ENCODE assay signal across 25 cellular contexts in genomic region chr20:2760381-2761305, GRCh38. TPM values are rescaled to one million over a fixed set of nuclear protein-coding genes. Genes with fewer than 3 reads are reported as not detected.
"Had no signal": no experiment of that assay in that cellular context is flagged by ENCODE, and none has a peak within 500 bp of the region (broad histone marks: within the 10 kb centered on the region; RNA-seq: fewer than 3 reads in every experiment).

No MANE protein-coding gene starts in this region.

- H3K9me3 Mint-ChIP-seq: activated CD4-positive, alpha-beta T cell treated with anti-CD3 and anti-CD28 coated beads, Interleukin-2, amount 10 ng/mL, durations not matched to agents 7 days and 5 days; activated naive CD8-positive, alpha-beta T cell treated with anti-CD3 and anti-CD28 coated beads for 36 hours; activated T-helper 1 cell treated with anti-CD3 and anti-CD28 coated beads, Interleukin-12 subunit alpha, Interleukin-12 subunit beta, Interleukin-2, Interleukin-4 antibody, amounts not matched to agents 30 ng/mL and 10 ng/mL and 1 ng/mL, durations not matched to agents 14 hours and 24 hours and 36 hours; neural crest cell; stimulated activated effector memory CD8-positive, alpha-beta T cell treated with anti-CD3 and anti-CD28 coated beads, Interleukin-12 subunit alpha, Interleukin-12 subunit beta, amount 100 ng/mL, for 72 hours had no signal

- H3K36me3 Mint-ChIP-seq: activated naive CD8-positive, alpha-beta T cell treated with anti-CD3 and anti-CD28 coated beads for 36 hours; stimulated activated effector memory CD8-positive, alpha-beta T cell treated with anti-CD3 and anti-CD28 coated beads, Interleukin-12 subunit alpha, Interleukin-12 subunit beta, amount 100 ng/mL, for 72 hours had no signal

- H3K9me3 ChIP-seq: body of pancreas, gastrocnemius medialis, left lung, ovary, psoas muscle, thoracic aorta, upper lobe of right lung had no signal

- ATAC-seq: activated CD8-positive, alpha-beta T cell treated with anti-CD3 and anti-CD28 coated beads, Interleukin-2, amount 10 ng/mL, durations not matched to agents 7 days and 5 days; body of pancreas; gastrocnemius medialis; left lung; psoas muscle; right cardiac atrium; stimulated activated effector memory CD8-positive, alpha-beta T cell treated with anti-CD3 and anti-CD28 coated beads, Interleukin-12 subunit alpha, Interleukin-12 subunit beta, amount 100 ng/mL, for 72 hours; upper lobe of right lung had no signal

- H3K27ac Mint-ChIP-seq: activated CD4-positive, alpha-beta T cell treated with anti-CD3 and anti-CD28 coated beads, Interleukin-2, amount 10 ng/mL, durations not matched to agents 7 days and 5 days; activated CD8-positive, alpha-beta T cell treated with anti-CD3 and anti-CD28 coated beads, Interleukin-2, amount 10 ng/mL, durations not matched to agents 7 days and 5 days; activated naive CD8-positive, alpha-beta T cell treated with anti-CD3 and anti-CD28 coated beads for 36 hours; activated T-helper 1 cell treated with anti-CD3 and anti-CD28 coated beads, Interleukin-12 subunit alpha, Interleukin-12 subunit beta, Interleukin-2, Interleukin-4 antibody, amounts not matched to agents 30 ng/mL and 10 ng/mL and 1 ng/mL, durations not matched to agents 14 hours and 24 hours and 36 hours; stimulated activated effector memory CD8-positive, alpha-beta T cell treated with anti-CD3 and anti-CD28 coated beads, Interleukin-12 subunit alpha, Interleukin-12 subunit beta, amount 100 ng/mL, for 72 hours had no signal

- H3K4me1 ChIP-seq: body of pancreas, gastrocnemius medialis, left lung, psoas muscle, upper lobe of right lung had no signal

- FAIRE-seq: kidney had no signal

- H3K27ac ChIP-seq: body of pancreas, gastrocnemius medialis, left lung, ovary, psoas muscle, skin epidermis, thoracic aorta, upper lobe of right lung had no signal

- H3K36me3 ChIP-seq: gastrocnemius medialis, left lung, ovary, thoracic aorta, upper lobe of right lung had no signal

- H3K4me3 ChIP-seq: body of pancreas, gastrocnemius medialis, left lung, ovary, psoas muscle, skin epidermis, thoracic aorta, upper lobe of right lung had no signal

- DNase-seq: activated CD4-positive, alpha-beta T cell treated with anti-CD3 and anti-CD28 coated beads, Interleukin-2, amount 10 ng/mL, durations not matched to agents 7 days and 5 days; activated CD8-positive, alpha-beta T cell treated with anti-CD3 and anti-CD28 coated beads, Interleukin-2, amount 10 ng/mL, durations not matched to agents 7 days and 5 days; activated naive CD8-positive, alpha-beta T cell treated with anti-CD3 and anti-CD28 coated beads for 36 hours; body of pancreas; gastrocnemius medialis; kidney; left lung; mammary epithelial cell; ovary; psoas muscle; right cardiac atrium; stimulated activated CD4-positive, alpha-beta T cell treated with anti-CD3 and anti-CD28 coated beads, Interleukin-15, amount 100 ng/mL, for 24 hours; stimulated activated CD4-positive, alpha-beta T cell treated with anti-CD3 and anti-CD28 coated beads, Interleukin-4, amount 100 ng/mL, for 24 hours; T1000; upper lobe of right lung had no signal

- H3K4me3 Mint-ChIP-seq: activated CD4-positive, alpha-beta T cell treated with anti-CD3 and anti-CD28 coated beads, Interleukin-2, amount 10 ng/mL, durations not matched to agents 7 days and 5 days; activated CD8-positive, alpha-beta T cell treated with anti-CD3 and anti-CD28 coated beads, Interleukin-2, amount 10 ng/mL, durations not matched to agents 7 days and 5 days; activated naive CD8-positive, alpha-beta T cell treated with anti-CD3 and anti-CD28 coated beads for 36 hours; activated T-helper 1 cell treated with anti-CD3 and anti-CD28 coated beads, Interleukin-12 subunit alpha, Interleukin-12 subunit beta, Interleukin-2, Interleukin-4 antibody, amounts not matched to agents 30 ng/mL and 10 ng/mL and 1 ng/mL, durations not matched to agents 14 hours and 24 hours and 36 hours; neural crest cell; stimulated activated effector memory CD8-positive, alpha-beta T cell treated with anti-CD3 and anti-CD28 coated beads, Interleukin-12 subunit alpha, Interleukin-12 subunit beta, amount 100 ng/mL, for 72 hours had no signal

- H3K4me1 Mint-ChIP-seq: activated CD4-positive, alpha-beta T cell treated with anti-CD3 and anti-CD28 coated beads, Interleukin-2, amount 10 ng/mL, durations not matched to agents 7 days and 5 days; activated naive CD8-positive, alpha-beta T cell treated with anti-CD3 and anti-CD28 coated beads for 36 hours; neural crest cell had no signal

- H3K27me3 ChIP-seq: body of pancreas, ovary, upper lobe of right lung had no signal

RNA-seq across cellular contexts. Expression of gene CPXM1, which starts 39.8 kb away (rescaled TPM):
- total RNA-seq: thoracic aorta had no signal
- polyA plus RNA-seq: mammary epithelial cell had no signal

RNA-seq across cellular contexts. Expression of gene C20orf141, which starts 54.1 kb away (rescaled TPM):
- total RNA-seq: activated CD4-positive, alpha-beta T cell treated with anti-CD3 and anti-CD28 coated beads, Interleukin-2, amount 10 ng/mL, durations not matched to agents 7 days and 5 days; activated CD8-positive, alpha-beta T cell treated with anti-CD3 and anti-CD28 coated beads, Interleukin-2, amount 10 ng/mL, durations not matched to agents 7 days and 5 days; activated naive CD8-positive, alpha-beta T cell treated with anti-CD3 and anti-CD28 coated beads for 36 hours; activated T-helper 1 cell treated with anti-CD3 and anti-CD28 coated beads, Interleukin-12 subunit alpha, Interleukin-12 subunit beta, Interleukin-2, Interleukin-4 antibody, amounts not matched to agents 30 ng/mL and 10 ng/mL and 1 ng/mL, durations not matched to agents 14 hours and 24 hours and 36 hours; body of pancreas; cardiac septum; dermis microvascular lymphatic vessel endothelial cell; epithelial cell of proximal tubule; gastrocnemius medialis; kidney; left lung; mammary epithelial cell; mononuclear cell; neural crest cell; psoas muscle; right cardiac atrium; T-helper 1 cell treated with Interleukin-12 subunit alpha and Interleukin-12 subunit beta and Interleukin-4 antibody, amounts not matched to agents 30 ng/mL and 1 ng/mL, for 36 hours; thoracic aorta; upper lobe of right lung had no signal
- polyA plus RNA-seq: mammary epithelial cell, ovary, psoas muscle, right cardiac atrium had no signal

RNA-seq across cellular contexts. Expression of gene TMEM239, which starts 55.5 kb away (rescaled TPM):
- total RNA-seq: activated CD4-positive, alpha-beta T cell treated with anti-CD3 and anti-CD28 coated beads, Interleukin-2, amount 10 ng/mL, durations not matched to agents 7 days and 5 days; activated CD8-positive, alpha-beta T cell treated with anti-CD3 and anti-CD28 coated beads, Interleukin-2, amount 10 ng/mL, durations not matched to agents 7 days and 5 days; activated naive CD8-positive, alpha-beta T cell treated with anti-CD3 and anti-CD28 coated beads for 36 hours; activated T-helper 1 cell treated with anti-CD3 and anti-CD28 coated beads, Interleukin-12 subunit alpha, Interleukin-12 subunit beta, Interleukin-2, Interleukin-4 antibody, amounts not matched to agents 30 ng/mL and 10 ng/mL and 1 ng/mL, durations not matched to agents 14 hours and 24 hours and 36 hours; body of pancreas; cardiac septum; dermis microvascular lymphatic vessel endothelial cell; epithelial cell of proximal tubule; gastrocnemius medialis; kidney; left lung; mammary epithelial cell; mononuclear cell; neural crest cell; ovary; psoas muscle; right cardiac atrium; T-helper 1 cell treated with Interleukin-12 subunit alpha and Interleukin-12 subunit beta and Interleukin-4 antibody, amounts not matched to agents 30 ng/mL and 1 ng/mL, for 36 hours; thoracic aorta; upper lobe of right lung had no signal
- polyA plus RNA-seq: mammary epithelial cell, ovary, psoas muscle, right cardiac atrium had no signal
